Comparison of ENCODE assay signal across 17 cellular contexts in the genomic region with DNA sequence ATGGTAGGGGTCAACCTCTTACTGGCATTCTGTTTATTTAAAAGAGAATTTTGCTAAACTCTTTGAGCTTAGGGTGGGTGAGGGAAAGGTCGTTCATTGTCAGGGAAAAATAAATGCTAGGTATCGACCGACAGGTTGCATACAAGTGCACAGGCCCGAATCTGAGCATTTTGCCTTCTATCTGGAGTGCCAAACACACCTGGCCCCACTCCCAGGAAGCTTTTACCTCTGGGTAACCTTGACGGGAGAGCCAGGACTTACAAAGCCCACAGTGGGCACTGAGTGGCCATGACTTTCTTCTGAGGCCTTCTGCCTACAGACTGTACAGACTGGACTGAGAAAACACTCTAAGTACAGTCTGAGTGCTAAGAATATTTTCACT.
DNase-seq lines count a peak whose midpoint lies in the region; ATAC-seq and TF ChIP-seq lines count a peak whose summit lies in the region.
"Had no signal": no experiment of that assay in that cellular context is flagged by ENCODE, and none has a peak within 500 bp of the region (broad histone marks: within the 10 kb centered on the region; RNA-seq: fewer than 3 reads in every experiment).

No MANE protein-coding gene starts in this region.

- CTCF ChIA-PET in Panc1 (lab: Charles Lee), result no interaction called here

- H3K4me1 Mint-ChIP-seq in stimulated activated memory B cell treated with anti-CD40 and anti-IgM and Interleukin-4, amounts not matched to agents 10 μg/mL and 1 μg/mL and 100 μg/mL, for 72 hours, result peaks cover 43% of the 10 kb centered on the region

- TF ChIP-seq CTCF in heart right ventricle (IDR thresholded peaks at IDR 0.05), result no peak
- TF ChIP-seq CTCF in Panc1 (IDR thresholded peaks at IDR 0.05), result no peak
- no peak for TF ChIP-seq CTCF in omental fat pad (IDR thresholded peaks at IDR 0.05)

- intact Hi-C loops in heart right ventricle (cut with DNase I) (loop anchor here in 8 of 10 donors (1.0 to 10.0 kb wide), 5 partner anchors 103 to 208 kb away; no protein-coding TSS in a partner anchor), cardiac septum (cut with DNase I) (no loop called here), Panc1 (cut with micrococcal nuclease; ENCODE audit: unreplicated experiment) (no loop called here)

- H3K4me1 ChIP-seq in heart right ventricle (peaks cover 6 to 65% (median 46%) of the 10 kb centered on the region in 9 donors), Panc1 (ENCODE audit: control insufficient read depth, insufficient read depth, low read length) (peaks cover 11% of the 10 kb centered on the region)
- H3K4me1 ChIP-seq: SJCRH30 had no signal

- 52 to 68% methylated on average over 5 of the region's 5 CpGs for WGBS in heart right ventricle, 2 donors

- H3K27ac Mint-ChIP-seq in stimulated activated memory B cell treated with anti-CD40 and anti-IgM and Interleukin-4, amounts not matched to agents 10 μg/mL and 1 μg/mL and 100 μg/mL, for 72 hours, result peak overlapping the region; percentile 37

- no TSS peak for BruUV-seq in Panc1 (replicated peaks; lab: Mats Ljungman, UMichigan)

- peak overlapping the region in 8 of 10 donors; percentile 23 to 81 (median 62) for H3K27ac ChIP-seq in heart right ventricle
- H3K27ac ChIP-seq in Panc1 (ENCODE audit: low read length), result 0 out of 2 replicates have a peak overlapping the region, but pooled peaks have one; percentile 4
- H3K27ac ChIP-seq: SJCRH30 had no signal

- H3K9me3 ChIP-seq in heart right ventricle, result peaks cover 0 to 3% (median 0%) of the 10 kb centered on the region in 11 donors
- H3K9me3 ChIP-seq in Panc1 (ENCODE audit: control insufficient read depth, insufficient read depth, low read depth, low read length), result no peaks in the 10 kb centered on the region
- H3K9me3 ChIP-seq: SJCRH30 had no signal

- POLR2A ChIA-PET in Panc1 (lab: Charles Lee), result interaction anchor here (0.6 kb wide), 1 partner anchor 38 kb away, joined by 3 read pairs; no protein-coding TSS in a partner anchor

- peaks cover 0 to 9% (median 0%) of the 10 kb centered on the region in 9 donors for H3K36me3 ChIP-seq in heart right ventricle
- no peaks in the 10 kb centered on the region for H3K36me3 ChIP-seq in Panc1 (ENCODE audit: control insufficient read depth, insufficient read depth, low read length)
- H3K36me3 ChIP-seq: SJCRH30 had no signal

- peaks cover 42% of the 10 kb centered on the region for H3K36me3 Mint-ChIP-seq in stimulated activated memory B cell treated with anti-CD40 and anti-IgM and Interleukin-4, amounts not matched to agents 10 μg/mL and 1 μg/mL and 100 μg/mL, for 72 hours

- no peak overlapping the region for H3K4me3 ChIP-seq in heart right ventricle
- no peak overlapping the region for H3K4me3 ChIP-seq in Panc1 (ENCODE audit: low read depth in 2 of 2, low read length in 2 of 2)
- H3K4me3 ChIP-seq: GM12878, lung, SJCRH30 had no signal

- in situ Hi-C loops in Panc1 (cut with HindIII; ENCODE audit: low pct_unique_long_range_greater_than_20kb, low sequenced_read_pairs), result no loop called here

- H3K27me3 ChIP-seq in heart right ventricle (no peaks in the 10 kb centered on the region), Panc1 (ENCODE audit: control insufficient read depth, insufficient read depth, low read length) (no peaks in the 10 kb centered on the region)

- no peaks in the 10 kb centered on the region for H3K27me3 Mint-ChIP-seq in stimulated activated memory B cell treated with anti-CD40 and anti-IgM and Interleukin-4, amounts not matched to agents 10 μg/mL and 1 μg/mL and 100 μg/mL, for 72 hours

- H3K9me3 Mint-ChIP-seq in stimulated activated memory B cell treated with anti-CD40 and anti-IgM and Interleukin-4, amounts not matched to agents 10 μg/mL and 1 μg/mL and 100 μg/mL, for 72 hours, result no peaks in the 10 kb centered on the region
- H3K9me3 Mint-ChIP-seq: activated T-cell treated with anti-CD3 and anti-CD28 coated beads, Interleukin-2, amount 50 U/mL, for 72 hours had no signal

- DNase-seq in heart right ventricle, result no peak
- DNase-seq in cardiac septum (ENCODE audit: low spot score), result no peak
- DNase-seq in Panc1 (ENCODE audit: low read depth, low spot score), result no peak
- peak; percentile 84 for DNase-seq in left lobe of liver (ENCODE audit: low spot score)
- no peak for DNase-seq in omental fat pad (ENCODE audit: low spot score)
- DNase-seq in NCI-H1436 (lab: John Stamatoyannopoulos, UW), result no peak
- DNase-seq in NCI-H1417 treated with DMSO at 0.1 percent for 48 hours (lab: John Stamatoyannopoulos, UW), result no peak
- DNase-seq: activated CD4-positive, alpha-beta T cell treated with anti-CD3 and anti-CD28 coated beads for 48 hours; activated T-cell treated with anti-CD3 and anti-CD28 coated beads, Interleukin-2, amount 50 U/mL, for 72 hours; cerebellar nuclear complex; foreskin fibroblast; NCI-H1048; SJCRH30; T1000 had no signal

- H3K4me3 Mint-ChIP-seq in stimulated activated memory B cell treated with anti-CD40 and anti-IgM and Interleukin-4, amounts not matched to agents 10 μg/mL and 1 μg/mL and 100 μg/mL, for 72 hours, result no peak overlapping the region

- peak in 3 of 8 donors; percentile 13 to 17 (median 16) for ATAC-seq in heart right ventricle
- no peak for ATAC-seq in Panc1
- peak; percentile 90 for ATAC-seq in left lobe of liver
- no peak for ATAC-seq in stimulated activated memory B cell treated with anti-CD40 and anti-IgM and Interleukin-4, amounts not matched to agents 10 μg/mL and 1 μg/mL and 100 μg/mL, for 72 hours
- ATAC-seq in omental fat pad (ENCODE audit: low FRiP score), result no peak
- ATAC-seq: activated T-cell treated with anti-CD3 and anti-CD28 coated beads, Interleukin-2, amount 50 U/mL, for 72 hours; GM12878 had no signal

Comparison
In these comparisons a context has a peak if more than half of its experiments do, and no peak if none do; other contexts are left out.
1. intact Hi-C loops: an anchor here in heart right ventricle (1.0 to 10.0 kb wide); none called in cardiac septum and Panc1.